Comparison of ENCODE assay signal across 1 cellular context in genomic region chr6:166286831-166287271, GRCh38.
TF ChIP-seq lines count a peak whose summit lies in the region.

No MANE protein-coding gene starts in this region.

TF ChIP-seq in HepG2, 621 proteins besides CTCF, POLR2A, EP300 and RAD21 (continued from another document):
- TF ChIP-seq ZNF280D (CRISPR knock-in tag; IDR thresholded peaks at IDR 0.05) = no peak
- TF ChIP-seq POGZ (CRISPR knock-in tag; IDR thresholded peaks at IDR 0.05) = 0 out of 2 replicates have a peak, but pooled peaks have one; percentile 12
- no peak for TF ChIP-seq ZNF318 (CRISPR knock-in tag; IDR thresholded peaks at IDR 0.05)
- TF ChIP-seq GABPA (IDR thresholded peaks at IDR 0.05; ENCODE audit: low read depth, low read length) = no peak
- TF ChIP-seq GABPA (CRISPR knock-in tag; IDR thresholded peaks at IDR 0.05; ENCODE audit: low read depth) = peak; percentile 35; the same call in 1 of the 2 replicates
- TF ChIP-seq ZNF678 (CRISPR knock-in tag; IDR thresholded peaks at IDR 0.05) = no peak
- peak in 1 of 2 experiments; percentile 31; a peak in 1 of 4 replicates for TF ChIP-seq MAFK (conservative IDR thresholded peaks at IDR 0.05 in 1 of 2, IDR thresholded peaks at IDR 0.05 in 1 of 2; ENCODE audit: low read length in 2 of 2)
TF ChIP-seq in HepG2: peak in this region for 4.
